In the genomic region with DNA sequence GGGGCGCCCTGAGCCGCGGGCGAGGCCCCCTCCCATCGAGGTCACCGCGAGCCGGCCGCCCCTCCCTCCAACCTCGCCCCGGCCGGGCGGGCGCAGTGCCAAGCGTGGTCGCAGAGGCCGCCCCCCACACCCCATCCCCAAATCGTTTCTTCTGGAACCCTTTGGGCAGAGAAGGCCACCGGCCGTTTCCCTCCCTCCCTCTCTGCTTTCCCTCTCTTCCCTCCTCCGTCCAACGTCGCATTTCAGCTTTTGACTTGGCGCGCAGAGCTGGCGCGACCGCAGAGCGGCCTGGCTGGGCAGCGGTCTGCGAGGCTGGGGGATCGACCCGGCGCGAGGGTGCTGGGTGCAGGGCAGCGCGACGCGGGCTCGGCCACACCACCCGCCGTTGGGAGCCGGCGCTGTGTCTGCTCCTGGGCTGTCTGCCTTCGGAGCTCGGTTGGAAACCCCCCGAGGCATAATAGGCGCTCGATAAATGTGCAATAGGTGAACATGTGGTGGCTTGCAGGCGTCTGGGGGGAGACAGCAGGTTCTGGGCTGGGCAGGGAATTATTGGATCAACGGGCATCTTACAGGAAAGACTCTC, we compare ENCODE assay signal across 6 cellular contexts. TPM values are rescaled to one million over a fixed set of nuclear protein-coding genes. Genes with fewer than 3 reads are reported as not detected.
A peak's percentile ranks its signal among the peaks of the same experiment; 100 is the strongest.
DNase-seq lines count a peak whose midpoint lies in the region; ATAC-seq and TF ChIP-seq lines count a peak whose summit lies in the region.

No MANE protein-coding gene starts in this region.

- no peak for ATAC-seq in HG02763 (IDR thresholded peaks at IDR 0.05; ENCODE audit: unreplicated experiment)

- no peak for TF ChIP-seq POLR2A in lower leg skin (IDR thresholded peaks at IDR 0.05)

- intact Hi-C loops in lower leg skin (cut with DNase I; ENCODE audit: low total_unique reads): no loop called here

- H3K27ac ChIP-seq in VCaP: peak overlapping the region; percentile 81

- H3K4me3 ChIP-seq in lower leg skin (ENCODE audit: low read depth, poor library complexity, severe bottlenecking): peak overlapping the region; percentile 22

- 0 to 2% methylated on average over 19 to 30 of the region's 51 CpGs for WGBS in lower leg skin, 2 donors

- DNase-seq in DMS53 (lab: John Stamatoyannopoulos, UW): peak; percentile 63
- DNase-seq in DMS53 treated with DMSO at 0.1 percent for 48 hours (lab: John Stamatoyannopoulos, UW; ENCODE audit: unreplicated experiment): no peak
- DNase-seq in lower leg skin (ENCODE audit: low spot score in 2 of 2): no peak
- DNase-seq in cortex of kidney (lab: John Stamatoyannopoulos, UW): no peak

- no peak for TF ChIP-seq CTCF in VCaP (conservative IDR thresholded peaks at IDR 0.05)
- no peak for TF ChIP-seq CTCF in lower leg skin (IDR thresholded peaks at IDR 0.05)

RNA-seq across cellular contexts. Expression of gene NTN3, which starts 2.9 kb away (rescaled TPM):
- total RNA-seq in lower leg skin: under 1 TPM in 2 of 4 donors, not detected in 2; 0.45 to 0.95 TPM

RNA-seq across cellular contexts. Expression of gene TBC1D24, which starts 6.7 kb away (rescaled TPM):
- total RNA-seq in lower leg skin: 10 to 100 TPM; 12.1 to 19.1 (median 15.3) TPM

RNA-seq across cellular contexts. Expression of gene TEDC2, which starts 8.3 kb away (rescaled TPM):
- 1 to 10 TPM in 3 of 4 donors, under 1 TPM in 1; 0.64 to 1.9 (median 1.8) TPM for total RNA-seq in lower leg skin

RNA-seq across cellular contexts. Expression of gene CCNF, which starts 39.0 kb away (rescaled TPM):
- total RNA-seq in lower leg skin: 10 to 100 TPM in 3 of 4 donors, 1 to 10 TPM in 1; 5.6 to 17.7 (median 11.3) TPM

RNA-seq across cellular contexts. Expression of gene ATP6V0C, which starts 45.5 kb away (rescaled TPM):
- total RNA-seq in lower leg skin: 100 to 1,000 TPM in 3 of 4 donors, 10 to 100 TPM in 1; 63.1 to 218 (median 126) TPM
